ENCODE assay signal across 16 cellular contexts in the genomic region with DNA sequence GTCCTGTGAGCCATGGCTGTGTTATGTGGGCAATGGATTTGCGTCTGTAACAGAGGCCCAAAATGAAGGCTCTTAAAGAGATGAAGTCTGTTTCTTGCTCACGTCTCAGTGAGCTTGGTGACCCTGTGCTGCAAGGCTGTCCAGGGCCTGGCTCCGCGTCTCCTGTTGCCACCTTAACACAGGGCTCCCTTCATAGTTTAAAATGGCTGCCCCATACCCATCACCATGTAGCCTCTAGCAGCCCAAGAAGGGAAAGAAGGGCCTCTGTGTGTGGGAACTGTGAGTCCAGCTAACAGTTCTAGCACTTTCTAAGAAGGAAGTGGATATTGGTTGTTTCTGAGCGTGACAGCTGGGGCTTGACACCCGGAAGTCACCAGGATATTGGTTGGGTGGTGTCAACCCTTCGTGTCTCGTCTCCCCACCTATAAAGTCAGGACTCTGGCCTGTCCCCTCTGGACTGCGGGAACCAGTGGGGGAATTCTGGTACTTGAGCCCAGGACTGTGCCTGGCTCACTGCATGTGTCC. TPM values are rescaled to one million over a fixed set of nuclear protein-coding genes. Genes with fewer than 3 reads are reported as not detected.
DNase-seq lines count a peak whose midpoint lies in the region; ATAC-seq and TF ChIP-seq lines count a peak whose summit lies in the region.
"Had no signal": no experiment of that assay in that cellular context is flagged by ENCODE, and none has a peak within 500 bp of the region (broad histone marks: within the 10 kb centered on the region; RNA-seq: fewer than 3 reads in every experiment).

No MANE protein-coding gene starts in this region.

- peaks cover 19% of the 10 kb centered on the region for H3K4me1 Mint-ChIP-seq in activated T-cell treated with anti-CD3 and anti-CD28 coated beads, Interleukin-2, amount 50 U/mL, for 72 hours (ENCODE audit: low read depth)
- H3K4me1 Mint-ChIP-seq in activated CD4-positive, alpha-beta memory T cell treated with anti-CD3 and anti-CD28 coated beads for 36 hours (ENCODE audit: low read depth), result peaks cover 15% of the 10 kb centered on the region
- H3K4me1 Mint-ChIP-seq in immature natural killer cell, result peaks cover 41 to 60% of the 10 kb centered on the region in 2 donors

- no peak overlapping the region for H3K4me3 Mint-ChIP-seq in activated T-cell treated with anti-CD3 and anti-CD28 coated beads, Interleukin-2, amount 50 U/mL, for 72 hours
- H3K4me3 Mint-ChIP-seq in activated CD4-positive, alpha-beta memory T cell treated with anti-CD3 and anti-CD28 coated beads for 36 hours, result no peak overlapping the region
- peak overlapping the region; percentile 56 to 82 (median 70) for H3K4me3 Mint-ChIP-seq in immature natural killer cell

- CTCF ChIA-PET in activated CD4-positive, alpha-beta memory T cell treated with anti-CD3 and anti-CD28 coated beads for 36 hours (lab: Charles Lee), result interaction anchor here (0.7 kb wide), 1 partner anchor 47 kb away, joined by 3 read pairs; no protein-coding TSS in a partner anchor

- H3K4me3 ChIP-seq in upper lobe of left lung, result no peak overlapping the region
- H3K4me3 ChIP-seq: Peyer's patch had no signal

- intact Hi-C loops in activated CD4-positive, alpha-beta memory T cell treated with anti-CD3 and anti-CD28 coated beads for 36 hours (cut with micrococcal nuclease), result no loop called here

- H3K36me3 ChIP-seq in upper lobe of left lung, result peaks cover 26 to 95% (median 77%) of the 10 kb centered on the region in 4 donors

- H3K27ac ChIP-seq in upper lobe of left lung, result peak overlapping the region in 3 of 4 donors; percentile 22 to 64 (median 56)

- no peak for TF ChIP-seq CTCF in upper lobe of left lung (IDR thresholded peaks at IDR 0.05)

- TF ChIP-seq EP300 in upper lobe of left lung (IDR thresholded peaks at IDR 0.05), result no peak

- no peaks in the 10 kb centered on the region for H3K9me3 Mint-ChIP-seq in activated T-cell treated with anti-CD3 and anti-CD28 coated beads, Interleukin-2, amount 50 U/mL, for 72 hours
- H3K9me3 Mint-ChIP-seq in activated CD4-positive, alpha-beta memory T cell treated with anti-CD3 and anti-CD28 coated beads for 36 hours, result no peaks in the 10 kb centered on the region
- peaks cover 0 to 2% (median 0%) of the 10 kb centered on the region in 6 donors for H3K9me3 Mint-ChIP-seq in immature natural killer cell

- H3K27me3 Mint-ChIP-seq in activated T-cell treated with anti-CD3 and anti-CD28 coated beads, Interleukin-2, amount 50 U/mL, for 72 hours (ENCODE audit: low read depth), result no peaks in the 10 kb centered on the region
- H3K27me3 Mint-ChIP-seq in activated CD4-positive, alpha-beta memory T cell treated with anti-CD3 and anti-CD28 coated beads for 36 hours, result no peaks in the 10 kb centered on the region
- peaks cover 4 to 18% (median 16%) of the 10 kb centered on the region in 3 donors for H3K27me3 Mint-ChIP-seq in immature natural killer cell (ENCODE audit: low read depth in 3 of 3)

- no peak for ATAC-seq in activated T-cell treated with anti-CD3 and anti-CD28 coated beads, Interleukin-2, amount 50 U/mL, for 72 hours (replicated peaks in 1 of 2)
- no peak for ATAC-seq in upper lobe of left lung (ENCODE audit: low FRiP score in 2 of 2)
- no peak for ATAC-seq in HG02610 (IDR thresholded peaks at IDR 0.05; ENCODE audit: unreplicated experiment)
- ATAC-seq in GM19328 (IDR thresholded peaks at IDR 0.05; ENCODE audit: unreplicated experiment), result no peak
- ATAC-seq: activated CD4-positive, CD25-positive, alpha-beta regulatory T cell treated with anti-CD3 and anti-CD28 coated beads, Interleukin-2, amount 50 U/mL, for 24 hours had no signal

- H3K4me1 ChIP-seq in upper lobe of left lung, result peaks cover 5 to 10% (median 7%) of the 10 kb centered on the region in 4 donors
- H3K4me1 ChIP-seq: Peyer's patch had no signal

- no peak for DNase-seq in activated T-cell treated with anti-CD3 and anti-CD28 coated beads, Interleukin-2, amount 50 U/mL, for 72 hours
- DNase-seq in activated T-cell treated with anti-CD3 and anti-CD28 coated beads for 4 hours (no peak), immature natural killer cell (peak; percentile 64 to 65 (median 65)), upper lobe of left lung (no peak), germinal center (ENCODE audit: low spot score) (no peak)
- DNase-seq in activated CD4-positive, alpha-beta memory T cell treated with anti-CD3 and anti-CD28 coated beads for 36 hours, result no peak
- DNase-seq: activated T-cell treated with anti-CD3 and anti-CD28 coated beads, Interleukin-2, amount 50 U/mL, for 1 hour; amygdala; cerebellar nuclear complex; hippocampal formation; Peyer's patch; SW 1271 had no signal

- no peak for TF ChIP-seq POLR2A in upper lobe of left lung (IDR thresholded peaks at IDR 0.05)

- H3K27ac Mint-ChIP-seq in activated T-cell treated with anti-CD3 and anti-CD28 coated beads, Interleukin-2, amount 50 U/mL, for 72 hours, result peak overlapping the region; percentile 80
- peak overlapping the region; percentile 43 for H3K27ac Mint-ChIP-seq in activated CD4-positive, alpha-beta memory T cell treated with anti-CD3 and anti-CD28 coated beads for 36 hours
- peak overlapping the region; percentile 89 to 97 (median 94) for H3K27ac Mint-ChIP-seq in immature natural killer cell

- 88 to 97% methylated on average over 6 to 9 of the region's 9 CpGs for WGBS in upper lobe of left lung, 2 donors

- no peaks in the 10 kb centered on the region for H3K27me3 ChIP-seq in upper lobe of left lung
- H3K27me3 ChIP-seq: Peyer's patch had no signal

- H3K36me3 Mint-ChIP-seq in activated T-cell treated with anti-CD3 and anti-CD28 coated beads, Interleukin-2, amount 50 U/mL, for 72 hours (ENCODE audit: insufficient read depth in 2 of 2), result peaks cover 6 to 14% of the 10 kb centered on the region in 2 donors
- peaks cover 20% of the 10 kb centered on the region for H3K36me3 Mint-ChIP-seq in activated CD4-positive, alpha-beta memory T cell treated with anti-CD3 and anti-CD28 coated beads for 36 hours
- H3K36me3 Mint-ChIP-seq in immature natural killer cell, result peaks cover 10 to 18% (median 14%) of the 10 kb centered on the region in 3 donors

- POLR2A ChIA-PET in activated CD4-positive, alpha-beta memory T cell treated with anti-CD3 and anti-CD28 coated beads for 36 hours (lab: Charles Lee), result interaction anchor here (0.9 kb wide), 1 partner anchor 19 kb away, joined by 4 read pairs; no protein-coding TSS in a partner anchor

- no peaks in the 10 kb centered on the region for H3K9me3 ChIP-seq in upper lobe of left lung
- H3K9me3 ChIP-seq: Peyer's patch had no signal

RNA-seq across cellular contexts. Expression of gene TMED1, which starts 20.9 kb away (rescaled TPM):
- total RNA-seq in activated T-cell treated with anti-CD3 and anti-CD28 coated beads, Interleukin-2, amount 50 U/mL, for 72 hours, result 10 to 100 TPM; 19.6 to 21.1 TPM
- total RNA-seq in activated CD4-positive, alpha-beta memory T cell treated with anti-CD3 and anti-CD28 coated beads for 36 hours, result 10 to 100 TPM; 18.8 to 19.1 TPM
- polyA plus RNA-seq in immature natural killer cell, result 100 to 1,000 TPM in 1 of 3 donors, 10 to 100 TPM in 2; 60.1 to 103 (median 88.5) TPM
- 10 to 100 TPM; 11.3 to 40.7 (median 25.1) TPM for total RNA-seq in upper lobe of left lung

RNA-seq across cellular contexts. Expression of gene C19orf38, which starts 33.1 kb away (rescaled TPM):
- 1 to 10 TPM; 6.2 to 9.9 TPM for total RNA-seq in activated T-cell treated with anti-CD3 and anti-CD28 coated beads, Interleukin-2, amount 50 U/mL, for 72 hours
- 1 to 10 TPM; 1.4 to 1.7 TPM for total RNA-seq in activated CD4-positive, alpha-beta memory T cell treated with anti-CD3 and anti-CD28 coated beads for 36 hours
- polyA plus RNA-seq in immature natural killer cell, result 1 to 10 TPM; 1.2 to 5.6 (median 3.3) TPM
- 10 to 100 TPM in 2 of 6 donors, 1 to 10 TPM in 4; 2.8 to 26.2 (median 6.8) TPM for total RNA-seq in upper lobe of left lung
- total RNA-seq: epithelial cell of proximal tubule had no signal

RNA-seq across cellular contexts. Expression of gene CARM1, which starts 56.3 kb away (rescaled TPM):
- 10 to 100 TPM; 85.0 to 99.5 TPM for total RNA-seq in activated T-cell treated with anti-CD3 and anti-CD28 coated beads, Interleukin-2, amount 50 U/mL, for 72 hours
- 10 to 100 TPM; 75.0 to 78.3 TPM for total RNA-seq in activated CD4-positive, alpha-beta memory T cell treated with anti-CD3 and anti-CD28 coated beads for 36 hours
- polyA plus RNA-seq in immature natural killer cell, result under 1 TPM; 0.26 to 0.83 (median 0.29) TPM
- total RNA-seq in upper lobe of left lung, result 10 to 100 TPM; 19.0 to 30.6 (median 25.3) TPM

Comparison
In these comparisons a context has a peak if more than half of its experiments do, and no peak if none do; other contexts are left out.
1. DNase-seq: peak in immature natural killer cell (3 of 3); none in activated T-cell treated with anti-CD3 and anti-CD28 coated beads, Interleukin-2, amount 50 U/mL, for 72 hours (0 of 2), activated T-cell treated with anti-CD3 and anti-CD28 coated beads for 4 hours (single experiment), activated CD4-positive, alpha-beta memory T cell treated with anti-CD3 and anti-CD28 coated beads for 36 hours (single experiment), upper lobe of left lung (0 of 2) and germinal center (single experiment).
2. H3K27ac Mint-ChIP-seq: peak in every context shown above with its lines; median percentile 94 in immature natural killer cell; 80 in activated T-cell treated with anti-CD3 and anti-CD28 coated beads, Interleukin-2, amount 50 U/mL, for 72 hours; 43 in activated CD4-positive, alpha-beta memory T cell treated with anti-CD3 and anti-CD28 coated beads for 36 hours.
3. H3K4me3 Mint-ChIP-seq: peak in immature natural killer cell (5 of 5); none in activated T-cell treated with anti-CD3 and anti-CD28 coated beads, Interleukin-2, amount 50 U/mL, for 72 hours (0 of 2) and activated CD4-positive, alpha-beta memory T cell treated with anti-CD3 and anti-CD28 coated beads for 36 hours (single experiment).